ENCODE assay signal across 8 cellular contexts in genomic region chr1:68120136-68120791, GRCh38.
DNase-seq lines count a peak whose midpoint lies in the region; ATAC-seq lines count a peak whose summit lies in the region.

No MANE protein-coding gene starts in this region.

- peaks cover 11% of the 10 kb centered on the region for H3K27me3 Mint-ChIP-seq in activated T-cell treated with anti-CD3 and anti-CD28 coated beads, Interleukin-2, amount 50 U/mL, for 24 hours

- H3K36me3 Mint-ChIP-seq in activated T-cell treated with anti-CD3 and anti-CD28 coated beads, Interleukin-2, amount 50 U/mL, for 24 hours (ENCODE audit: low read depth), result no peaks in the 10 kb centered on the region

- peaks cover 3% of the 10 kb centered on the region for H3K4me1 Mint-ChIP-seq in activated T-cell treated with anti-CD3 and anti-CD28 coated beads, Interleukin-2, amount 50 U/mL, for 24 hours (ENCODE audit: low read depth)

- no peak overlapping the region for H3K27ac Mint-ChIP-seq in activated T-cell treated with anti-CD3 and anti-CD28 coated beads, Interleukin-2, amount 50 U/mL, for 24 hours

- no peaks in the 10 kb centered on the region for H3K9me3 Mint-ChIP-seq in activated T-cell treated with anti-CD3 and anti-CD28 coated beads, Interleukin-2, amount 50 U/mL, for 24 hours

- ATAC-seq in GM21576 (IDR thresholded peaks at IDR 0.05; ENCODE audit: unreplicated experiment) (peak; percentile 67), left lobe of liver (peak; percentile 95)

- DNase-seq in activated T-cell treated with anti-CD3 and anti-CD28 coated beads for 4 hours (peak; percentile 7), HuH-7.5 (ENCODE audit: low spot score) (peak; percentile 18), OCI-M1 (lab: John Stamatoyannopoulos, UW) (peak; percentile 79), left lobe of liver (ENCODE audit: low spot score) (no peak), stromal cell of bone marrow (ENCODE audit: low read depth) (peak; percentile 61)
- no peak for DNase-seq in activated T-cell treated with anti-CD3 and anti-CD28 coated beads, Interleukin-2, amount 50 U/mL, for 24 hours
- peak; percentile 10 for DNase-seq in central memory CD4-positive, alpha-beta T cell

- H3K4me3 Mint-ChIP-seq in activated T-cell treated with anti-CD3 and anti-CD28 coated beads, Interleukin-2, amount 50 U/mL, for 24 hours, result no peak overlapping the region

Comparison
In these comparisons a context has a peak if more than half of its experiments do, and no peak if none do; other contexts are left out.
1. DNase-seq: peak in activated T-cell treated with anti-CD3 and anti-CD28 coated beads for 4 hours (single experiment), HuH-7.5 (single experiment), OCI-M1 (single experiment), central memory CD4-positive, alpha-beta T cell (single experiment) and stromal cell of bone marrow (single experiment); none in activated T-cell treated with anti-CD3 and anti-CD28 coated beads, Interleukin-2, amount 50 U/mL, for 24 hours (single experiment) and left lobe of liver (single experiment).